ENCODE assay signal across 19 cellular contexts in genomic region chr3:196872316-196872715, GRCh38.
"Had no signal": no experiment of that assay in that cellular context is flagged by ENCODE, and none has a peak within 500 bp of the region (broad histone marks: within the 10 kb centered on the region; RNA-seq: fewer than 3 reads in every experiment).

No MANE protein-coding gene starts in this region.

- H3K9me3 ChIP-seq: breast epithelium, esophagus muscularis mucosa, left ventricle myocardium inferior, pancreas, right lobe of liver, stomach, upper lobe of right lung had no signal

- H3K27ac ChIP-seq: breast epithelium, esophagus muscularis mucosa, left ventricle myocardium inferior, pancreas, right lobe of liver, upper lobe of right lung had no signal

- H3K27me3 ChIP-seq: breast epithelium, esophagus muscularis mucosa, pancreas, right lobe of liver, stomach, upper lobe of right lung had no signal

- DNase-seq: activated CD4-positive, alpha-beta T cell treated with anti-CD3 and anti-CD28 coated beads, Interleukin-2, amount 10 ng/mL, durations not matched to agents 7 days and 5 days; activated CD8-positive, alpha-beta T cell treated with anti-CD3 and anti-CD28 coated beads, Interleukin-2, amount 10 ng/mL, durations not matched to agents 7 days and 5 days; activated naive CD4-positive, alpha-beta T cell treated with anti-CD3 and anti-CD28 coated beads for 36 hours; activated T-cell treated with anti-CD3 and anti-CD28 coated beads, Interleukin-2, amount 50 U/mL, for 4 hours; cerebellar nuclear complex; effector CD8-positive, alpha-beta T cell; hippocampal formation; left ventricle myocardium inferior; mammary epithelial cell; naive B cell; pancreas; right lobe of liver; small intestine; stimulated activated CD4-positive, alpha-beta T cell treated with anti-CD3 and anti-CD28 coated beads, Interleukin-4, amount 100 ng/mL, for 24 hours; stomach; upper lobe of right lung had no signal

- H3K36me3 ChIP-seq: breast epithelium, left ventricle myocardium inferior, pancreas, right lobe of liver had no signal

- H3K4me3 ChIP-seq: breast epithelium, esophagus muscularis mucosa, left ventricle myocardium inferior, pancreas, right lobe of liver, stomach, upper lobe of right lung had no signal

- ATAC-seq: activated CD8-positive, alpha-beta T cell treated with anti-CD3 and anti-CD28 coated beads, Interleukin-2, amount 10 ng/mL, durations not matched to agents 7 days and 5 days; activated T-cell treated with anti-CD3 and anti-CD28 coated beads, Interleukin-2, amount 50 U/mL, for 4 hours; pancreas; right lobe of liver; stimulated activated effector memory CD8-positive, alpha-beta T cell treated with anti-CD3 and anti-CD28 coated beads, Interleukin-12 subunit alpha, Interleukin-12 subunit beta, amount 100 ng/mL, for 72 hours; upper lobe of right lung had no signal
